Comparison of ENCODE assay signal across 1 cellular context in the genomic region with DNA sequence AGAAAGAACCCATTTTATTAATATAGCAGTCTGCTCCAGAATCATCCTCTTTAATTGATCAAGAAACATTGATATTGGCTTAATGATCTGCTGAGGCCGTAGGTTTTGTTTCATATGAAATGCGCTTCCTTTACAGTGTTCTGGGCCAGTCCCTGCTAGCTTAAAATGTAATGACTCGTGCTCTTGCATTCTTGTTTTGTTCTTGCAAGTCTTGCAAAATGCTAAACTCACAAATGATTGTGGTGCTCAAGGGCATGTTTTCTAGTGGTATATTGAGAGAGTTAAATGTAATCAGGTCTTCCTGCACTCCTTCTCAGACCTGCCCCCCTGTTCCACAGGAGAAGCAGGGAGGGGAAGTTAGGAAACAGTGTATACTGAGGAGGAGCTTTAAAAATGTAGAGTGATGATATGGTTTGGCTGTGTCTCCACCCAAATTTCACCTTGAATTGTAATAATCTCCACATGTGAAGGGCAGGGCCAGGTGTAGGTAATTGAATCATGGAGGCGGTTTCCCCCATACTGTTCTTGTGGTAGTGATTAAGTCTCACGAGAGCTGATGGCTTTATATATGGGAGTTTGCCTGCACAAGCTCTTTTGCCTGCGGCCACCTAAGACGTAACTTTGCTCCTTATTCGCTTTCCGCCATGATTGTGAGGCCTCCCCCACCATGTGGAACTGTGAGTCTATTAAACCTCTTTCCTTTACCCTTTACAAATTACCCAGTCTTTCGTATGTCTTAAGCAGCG.
TF ChIP-seq lines count a peak whose summit lies in the region.

No MANE protein-coding gene starts in this region.

TF ChIP-seq in SK-N-SH, 30 proteins besides CTCF, POLR2A, EP300 and RAD21 (continued from another document):
- TF ChIP-seq, protein P1, sequence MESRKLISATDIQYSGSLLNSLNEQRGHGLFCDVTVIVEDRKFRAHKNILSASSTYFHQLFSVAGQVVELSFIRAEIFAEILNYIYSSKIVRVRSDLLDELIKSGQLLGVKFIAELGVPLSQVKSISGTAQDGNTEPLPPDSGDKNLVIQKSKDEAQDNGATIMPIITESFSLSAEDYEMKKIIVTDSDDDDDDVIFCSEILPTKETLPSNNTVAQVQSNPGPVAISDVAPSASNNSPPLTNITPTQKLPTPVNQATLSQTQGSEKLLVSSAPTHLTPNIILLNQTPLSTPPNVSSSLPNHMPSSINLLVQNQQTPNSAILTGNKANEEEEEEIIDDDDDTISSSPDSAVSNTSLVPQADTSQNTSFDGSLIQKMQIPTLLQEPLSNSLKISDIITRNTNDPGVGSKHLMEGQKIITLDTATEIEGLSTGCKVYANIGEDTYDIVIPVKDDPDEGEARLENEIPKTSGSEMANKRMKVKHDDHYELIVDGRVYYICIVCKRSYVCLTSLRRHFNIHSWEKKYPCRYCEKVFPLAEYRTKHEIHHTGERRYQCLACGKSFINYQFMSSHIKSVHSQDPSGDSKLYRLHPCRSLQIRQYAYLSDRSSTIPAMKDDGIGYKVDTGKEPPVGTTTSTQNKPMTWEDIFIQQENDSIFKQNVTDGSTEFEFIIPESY (IDR thresholded peaks at IDR 0.05; ENCODE audit: borderline replicate concordance, low read depth): no peak
- TF ChIP-seq ELF1 (IDR thresholded peaks at IDR 0.05) (no peak), MEF2A (IDR thresholded peaks at IDR 0.05; ENCODE audit: borderline replicate concordance, low read depth) (no peak), TCF12 (IDR thresholded peaks at IDR 0.05) (no peak), MXI1 (IDR thresholded peaks at IDR 0.05; ENCODE audit: low read depth, low read length) (no peak), EZH2phosphoT487 (IDR thresholded peaks at IDR 0.05; ENCODE audit: borderline replicate concordance, low read depth) (no peak), SIN3A (IDR thresholded peaks at IDR 0.05; ENCODE audit: borderline replicate concordance, low read depth, low read length) (no peak), POLR2AphosphoS5 (IDR thresholded peaks at IDR 0.05; ENCODE audit: low read depth, low read length) (no peak)
- TF ChIP-seq, protein P2, sequence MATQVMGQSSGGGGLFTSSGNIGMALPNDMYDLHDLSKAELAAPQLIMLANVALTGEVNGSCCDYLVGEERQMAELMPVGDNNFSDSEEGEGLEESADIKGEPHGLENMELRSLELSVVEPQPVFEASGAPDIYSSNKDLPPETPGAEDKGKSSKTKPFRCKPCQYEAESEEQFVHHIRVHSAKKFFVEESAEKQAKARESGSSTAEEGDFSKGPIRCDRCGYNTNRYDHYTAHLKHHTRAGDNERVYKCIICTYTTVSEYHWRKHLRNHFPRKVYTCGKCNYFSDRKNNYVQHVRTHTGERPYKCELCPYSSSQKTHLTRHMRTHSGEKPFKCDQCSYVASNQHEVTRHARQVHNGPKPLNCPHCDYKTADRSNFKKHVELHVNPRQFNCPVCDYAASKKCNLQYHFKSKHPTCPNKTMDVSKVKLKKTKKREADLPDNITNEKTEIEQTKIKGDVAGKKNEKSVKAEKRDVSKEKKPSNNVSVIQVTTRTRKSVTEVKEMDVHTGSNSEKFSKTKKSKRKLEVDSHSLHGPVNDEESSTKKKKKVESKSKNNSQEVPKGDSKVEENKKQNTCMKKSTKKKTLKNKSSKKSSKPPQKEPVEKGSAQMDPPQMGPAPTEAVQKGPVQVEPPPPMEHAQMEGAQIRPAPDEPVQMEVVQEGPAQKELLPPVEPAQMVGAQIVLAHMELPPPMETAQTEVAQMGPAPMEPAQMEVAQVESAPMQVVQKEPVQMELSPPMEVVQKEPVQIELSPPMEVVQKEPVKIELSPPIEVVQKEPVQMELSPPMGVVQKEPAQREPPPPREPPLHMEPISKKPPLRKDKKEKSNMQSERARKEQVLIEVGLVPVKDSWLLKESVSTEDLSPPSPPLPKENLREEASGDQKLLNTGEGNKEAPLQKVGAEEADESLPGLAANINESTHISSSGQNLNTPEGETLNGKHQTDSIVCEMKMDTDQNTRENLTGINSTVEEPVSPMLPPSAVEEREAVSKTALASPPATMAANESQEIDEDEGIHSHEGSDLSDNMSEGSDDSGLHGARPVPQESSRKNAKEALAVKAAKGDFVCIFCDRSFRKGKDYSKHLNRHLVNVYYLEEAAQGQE (IDR thresholded peaks at IDR 0.05; ENCODE audit: low read depth, low read length): no peak
- TF ChIP-seq, protein P3, sequence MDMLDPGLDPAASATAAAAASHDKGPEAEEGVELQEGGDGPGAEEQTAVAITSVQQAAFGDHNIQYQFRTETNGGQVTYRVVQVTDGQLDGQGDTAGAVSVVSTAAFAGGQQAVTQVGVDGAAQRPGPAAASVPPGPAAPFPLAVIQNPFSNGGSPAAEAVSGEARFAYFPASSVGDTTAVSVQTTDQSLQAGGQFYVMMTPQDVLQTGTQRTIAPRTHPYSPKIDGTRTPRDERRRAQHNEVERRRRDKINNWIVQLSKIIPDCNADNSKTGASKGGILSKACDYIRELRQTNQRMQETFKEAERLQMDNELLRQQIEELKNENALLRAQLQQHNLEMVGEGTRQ (IDR thresholded peaks at IDR 0.05; ENCODE audit: borderline replicate concordance, low read depth, low read length): no peak
TF ChIP-seq in SK-N-SH: peak in this region for 0.
